Comparison of ENCODE assay signal across 14 cellular contexts in the genomic region with DNA sequence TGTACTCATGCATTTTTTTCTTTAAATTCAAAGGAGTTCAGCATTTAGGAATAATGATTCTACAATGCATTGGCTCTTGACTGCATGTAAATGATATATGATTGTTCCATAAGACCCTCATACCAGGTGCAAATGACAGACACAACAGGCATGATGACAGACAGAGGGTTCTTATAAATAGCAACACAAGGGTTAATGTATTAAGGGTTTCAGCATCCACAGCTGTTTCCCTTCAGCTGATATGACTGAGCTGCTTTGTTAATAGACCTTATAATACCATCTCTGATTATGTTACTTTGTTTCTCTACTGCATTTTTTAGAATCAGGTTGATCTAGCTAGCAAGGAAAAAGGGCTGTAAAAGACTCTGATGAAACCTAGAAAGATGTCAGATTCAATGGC.
DNase-seq lines count a peak whose midpoint lies in the region; ATAC-seq lines count a peak whose summit lies in the region.
"Had no signal": no experiment of that assay in that cellular context is flagged by ENCODE, and none has a peak within 500 bp of the region (broad histone marks: within the 10 kb centered on the region; RNA-seq: fewer than 3 reads in every experiment).

No MANE protein-coding gene starts in this region.

- ATAC-seq in HG03159 (IDR thresholded peaks at IDR 0.05; ENCODE audit: unreplicated experiment): peak; percentile 26
- no peak for ATAC-seq in HG03460 (IDR thresholded peaks at IDR 0.05; ENCODE audit: unreplicated experiment)
- ATAC-seq in GM19455 (IDR thresholded peaks at IDR 0.05; ENCODE audit: unreplicated experiment): no peak

- peak; percentile 20 for DNase-seq in NCI-H82 (lab: John Stamatoyannopoulos, UW)
- no peak for DNase-seq in NCI-H82 treated with DMSO at 0.1 percent for 48 hours (lab: John Stamatoyannopoulos, UW; ENCODE audit: unreplicated experiment)
- DNase-seq in myocyte (ENCODE audit: low read depth): peak; percentile 56
- no peak for DNase-seq in NCI-H2081 treated with DMSO at 0.1 percent for 48 hours (lab: John Stamatoyannopoulos, UW)
- DNase-seq: Caco-2; CD4-positive, alpha-beta memory T cell; DMS 273 treated with DMSO at 0.1 percent for 48 hours; MG63; NCI-H1048; NCI-H226; Right ventricle myocardium superior had no signal

Comparison
In these comparisons a context has a peak if more than half of its experiments do, and no peak if none do; other contexts are left out.
1. DNase-seq: peak in NCI-H82 (single experiment) and myocyte (single experiment); none in NCI-H82 treated with DMSO at 0.1 percent for 48 hours (single experiment) and NCI-H2081 treated with DMSO at 0.1 percent for 48 hours (single experiment).